1 cellular context compared by ENCODE assay signal in the genomic region with DNA sequence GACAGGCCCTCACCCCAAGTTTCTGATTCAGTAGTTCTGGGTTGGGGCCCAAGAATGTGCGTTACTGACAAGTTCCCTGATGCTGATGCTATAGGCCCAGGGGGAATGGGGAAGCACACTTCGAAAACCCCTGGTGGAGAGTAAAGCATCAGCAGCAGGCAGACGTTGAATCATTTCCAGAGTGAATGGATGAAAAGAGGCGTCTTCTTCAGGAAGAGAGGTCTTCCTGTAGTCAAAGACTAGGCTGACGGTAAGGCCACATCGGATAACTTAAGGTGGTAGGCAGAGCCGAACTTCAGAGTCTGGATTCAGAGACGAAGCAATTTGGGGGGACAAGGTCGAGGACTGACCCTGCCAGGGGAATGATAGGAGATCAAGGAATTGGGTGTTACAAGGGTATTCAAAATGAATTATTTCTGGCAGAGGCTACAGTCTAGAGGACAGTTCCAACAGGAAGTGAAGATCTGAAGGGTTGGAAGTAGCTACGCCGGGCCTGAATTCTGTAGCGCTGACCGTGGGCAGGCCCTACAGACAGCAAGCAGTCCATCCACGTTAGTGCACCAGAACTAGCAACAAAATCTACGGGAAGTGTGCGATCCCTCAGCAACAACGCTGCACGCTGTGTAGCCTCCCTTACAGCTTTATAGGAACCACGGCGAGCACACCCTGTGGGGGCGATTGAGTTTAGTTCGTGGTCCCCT.
TF ChIP-seq lines count a peak whose summit lies in the region.

No MANE protein-coding gene starts in this region.

TF ChIP-seq in K562, 482 proteins besides CTCF, POLR2A, EP300 and RAD21 (continues in another document):
- TF ChIP-seq ZNF589 (CRISPR knock-in tag; IDR thresholded peaks at IDR 0.05; ENCODE audit: low read depth) (no peak), MEIS2 (IDR thresholded peaks at IDR 0.05; ENCODE audit: partially characterized antibody) (peak; percentile 13), ZNF274 (IDR thresholded peaks at IDR 0.05; ENCODE audit: borderline replicate concordance, low read depth, low read length) (no peak), NEUROD1 (IDR thresholded peaks at IDR 0.05; ENCODE audit: borderline replicate concordance, low read depth, low read length, partially characterized antibody) (no peak), SMARCC2 (IDR thresholded peaks at IDR 0.05; ENCODE audit: low read depth) (no peak), PTBP1 (IDR thresholded peaks at IDR 0.05; ENCODE audit: low read depth, low read length) (no peak), CHD1 (IDR thresholded peaks at IDR 0.05; ENCODE audit: low read length) (peak; percentile 19), SAP30 (IDR thresholded peaks at IDR 0.05; ENCODE audit: borderline replicate concordance, insufficient read depth, low read depth, low read length, poor library complexity, severe bottlenecking) (peak; percentile 53), HMGN3 (IDR thresholded peaks at IDR 0.05; ENCODE audit: borderline replicate concordance, extremely low read depth, insufficient read length, low read depth, low read length) (no peak), CREM (IDR thresholded peaks at IDR 0.05; ENCODE audit: low read depth) (no peak), NR3C1 (CRISPR knock-in tag; IDR thresholded peaks at IDR 0.05) (no peak), MNT (conservative IDR thresholded peaks at IDR 0.05) (0 out of 4 replicates have a peak, but pooled peaks of 1 of the 2 experiments have one; percentile 8), ZBTB11 (CRISPR knock-in tag; IDR thresholded peaks at IDR 0.05) (peak in 1 of 3 experiments; percentile 53; a peak in 1 of 6 replicates), FOXA1 (IDR thresholded peaks at IDR 0.05; ENCODE audit: borderline replicate concordance) (no peak), U2AF2 (optimal IDR thresholded peaks at IDR 0.05; ENCODE audit: low read depth, low read length) (no peak), ZNF507 (tag; conservative IDR thresholded peaks at IDR 0.05) (no peak), SIN3A (IDR thresholded peaks at IDR 0.05; ENCODE audit: borderline replicate concordance in 2 of 2, control insufficient read depth in 1 of 2, low read depth in 2 of 2, low read length in 2 of 2) (peak in 1 of 2 experiments; percentile 24; a peak in 1 of 4 replicates), FOSL1 (tag; conservative IDR thresholded peaks at IDR 0.05) (no peak)
- TF ChIP-seq, protein P1, sequence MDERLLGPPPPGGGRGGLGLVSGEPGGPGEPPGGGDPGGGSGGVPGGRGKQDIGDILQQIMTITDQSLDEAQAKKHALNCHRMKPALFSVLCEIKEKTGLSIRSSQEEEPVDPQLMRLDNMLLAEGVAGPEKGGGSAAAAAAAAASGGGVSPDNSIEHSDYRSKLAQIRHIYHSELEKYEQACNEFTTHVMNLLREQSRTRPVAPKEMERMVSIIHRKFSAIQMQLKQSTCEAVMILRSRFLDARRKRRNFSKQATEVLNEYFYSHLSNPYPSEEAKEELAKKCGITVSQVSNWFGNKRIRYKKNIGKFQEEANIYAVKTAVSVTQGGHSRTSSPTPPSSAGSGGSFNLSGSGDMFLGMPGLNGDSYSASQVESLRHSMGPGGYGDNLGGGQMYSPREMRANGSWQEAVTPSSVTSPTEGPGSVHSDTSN (CRISPR knock-in tag; IDR thresholded peaks at IDR 0.05; ENCODE audit: low read depth), result no peak
- TF ChIP-seq, protein P1 (tag; conservative IDR thresholded peaks at IDR 0.05; ENCODE audit: low read depth), result 0 out of 2 replicates have a peak, but pooled peaks have one; percentile 12
- TF ChIP-seq, protein P2, sequence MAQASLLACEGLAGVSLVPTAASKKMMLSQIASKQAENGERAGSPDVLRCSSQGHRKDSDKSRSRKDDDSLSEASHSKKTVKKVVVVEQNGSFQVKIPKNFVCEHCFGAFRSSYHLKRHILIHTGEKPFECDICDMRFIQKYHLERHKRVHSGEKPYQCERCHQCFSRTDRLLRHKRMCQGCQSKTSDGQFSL (CRISPR knock-in tag; IDR thresholded peaks at IDR 0.05), result no peak
- TF ChIP-seq, protein P2 (tag; IDR thresholded peaks at IDR 0.05), result 0 out of 4 replicates have a peak, but pooled peaks of 1 of the 2 experiments have one; percentile 22
- TF ChIP-seq, protein P3, sequence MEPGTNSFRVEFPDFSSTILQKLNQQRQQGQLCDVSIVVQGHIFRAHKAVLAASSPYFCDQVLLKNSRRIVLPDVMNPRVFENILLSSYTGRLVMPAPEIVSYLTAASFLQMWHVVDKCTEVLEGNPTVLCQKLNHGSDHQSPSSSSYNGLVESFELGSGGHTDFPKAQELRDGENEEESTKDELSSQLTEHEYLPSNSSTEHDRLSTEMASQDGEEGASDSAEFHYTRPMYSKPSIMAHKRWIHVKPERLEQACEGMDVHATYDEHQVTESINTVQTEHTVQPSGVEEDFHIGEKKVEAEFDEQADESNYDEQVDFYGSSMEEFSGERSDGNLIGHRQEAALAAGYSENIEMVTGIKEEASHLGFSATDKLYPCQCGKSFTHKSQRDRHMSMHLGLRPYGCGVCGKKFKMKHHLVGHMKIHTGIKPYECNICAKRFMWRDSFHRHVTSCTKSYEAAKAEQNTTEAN (CRISPR knock-in tag; IDR thresholded peaks at IDR 0.05), result no peak
- TF ChIP-seq, protein P4, sequence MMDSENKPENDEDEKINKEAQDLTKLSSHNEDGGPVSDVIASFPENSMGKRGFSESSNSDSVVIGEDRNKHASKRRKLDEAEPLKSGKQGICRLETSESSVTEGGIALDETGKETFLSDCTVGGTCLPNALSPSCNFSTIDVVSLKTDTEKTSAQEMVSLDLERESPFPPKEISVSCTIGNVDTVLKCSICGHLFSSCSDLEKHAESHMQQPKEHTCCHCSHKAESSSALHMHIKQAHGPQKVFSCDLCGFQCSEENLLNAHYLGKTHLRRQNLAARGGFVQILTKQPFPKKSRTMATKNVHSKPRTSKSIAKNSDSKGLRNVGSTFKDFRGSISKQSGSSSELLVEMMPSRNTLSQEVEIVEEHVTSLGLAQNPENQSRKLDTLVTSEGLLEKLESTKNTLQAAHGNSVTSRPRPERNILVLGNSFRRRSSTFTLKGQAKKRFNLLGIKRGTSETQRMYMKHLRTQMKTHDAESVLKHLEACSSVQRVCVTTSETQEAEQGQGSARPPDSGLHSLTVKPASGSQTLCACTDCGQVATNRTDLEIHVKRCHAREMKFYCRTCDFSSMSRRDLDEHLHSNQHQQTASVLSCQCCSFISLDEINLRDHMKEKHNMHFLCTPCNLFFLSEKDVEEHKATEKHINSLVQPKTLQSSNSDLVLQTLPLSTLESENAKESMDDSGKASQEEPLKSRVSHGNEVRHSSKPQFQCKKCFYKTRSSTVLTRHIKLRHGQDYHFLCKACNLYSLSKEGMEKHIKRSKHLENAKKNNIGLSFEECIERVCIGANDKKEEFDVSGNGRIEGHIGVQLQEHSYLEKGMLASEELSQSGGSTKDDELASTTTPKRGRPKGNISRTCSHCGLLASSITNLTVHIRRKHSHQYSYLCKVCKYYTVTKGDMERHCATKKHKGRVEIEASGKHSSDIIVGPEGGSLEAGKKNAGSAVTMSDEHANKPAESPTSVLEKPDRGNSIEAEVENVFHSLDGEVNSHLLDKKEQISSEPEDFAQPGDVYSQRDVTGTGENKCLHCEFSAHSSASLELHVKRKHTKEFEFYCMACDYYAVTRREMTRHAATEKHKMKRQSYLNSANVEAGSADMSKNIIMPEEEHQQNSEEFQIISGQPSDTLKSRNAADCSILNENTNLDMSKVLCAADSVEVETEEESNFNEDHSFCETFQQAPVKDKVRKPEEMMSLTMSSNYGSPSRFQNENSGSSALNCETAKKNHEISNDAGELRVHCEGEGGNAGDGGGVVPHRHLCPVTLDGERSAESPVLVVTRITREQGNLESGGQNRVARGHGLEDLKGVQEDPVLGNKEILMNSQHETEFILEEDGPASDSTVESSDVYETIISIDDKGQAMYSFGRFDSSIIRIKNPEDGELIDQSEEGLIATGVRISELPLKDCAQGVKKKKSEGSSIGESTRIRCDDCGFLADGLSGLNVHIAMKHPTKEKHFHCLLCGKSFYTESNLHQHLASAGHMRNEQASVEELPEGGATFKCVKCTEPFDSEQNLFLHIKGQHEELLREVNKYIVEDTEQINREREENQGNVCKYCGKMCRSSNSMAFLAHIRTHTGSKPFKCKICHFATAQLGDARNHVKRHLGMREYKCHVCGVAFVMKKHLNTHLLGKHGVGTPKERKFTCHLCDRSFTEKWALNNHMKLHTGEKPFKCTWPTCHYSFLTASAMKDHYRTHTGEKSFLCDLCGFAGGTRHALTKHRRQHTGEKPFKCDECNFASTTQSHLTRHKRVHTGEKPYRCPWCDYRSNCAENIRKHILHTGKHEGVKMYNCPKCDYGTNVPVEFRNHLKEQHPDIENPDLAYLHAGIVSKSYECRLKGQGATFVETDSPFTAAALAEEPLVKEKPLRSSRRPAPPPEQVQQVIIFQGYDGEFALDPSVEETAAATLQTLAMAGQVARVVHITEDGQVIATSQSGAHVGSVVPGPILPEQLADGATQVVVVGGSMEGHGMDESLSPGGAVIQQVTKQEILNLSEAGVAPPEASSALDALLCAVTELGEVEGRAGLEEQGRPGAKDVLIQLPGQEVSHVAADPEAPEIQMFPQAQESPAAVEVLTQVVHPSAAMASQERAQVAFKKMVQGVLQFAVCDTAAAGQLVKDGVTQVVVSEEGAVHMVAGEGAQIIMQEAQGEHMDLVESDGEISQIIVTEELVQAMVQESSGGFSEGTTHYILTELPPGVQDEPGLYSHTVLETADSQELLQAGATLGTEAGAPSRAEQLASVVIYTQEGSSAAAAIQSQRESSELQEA (IDR thresholded peaks at IDR 0.05; ENCODE audit: low read depth), result no peak
